10 cellular contexts compared by ENCODE assay signal in genomic region chr19:41957161-41957837, GRCh38. TPM values are rescaled to one million over a fixed set of nuclear protein-coding genes. Genes with fewer than 3 reads are reported as not detected.
A peak's percentile ranks its signal among the peaks of the same experiment; 100 is the strongest.
DNase-seq lines count a peak whose midpoint lies in the region; ATAC-seq, FAIRE-seq and TF ChIP-seq lines count a peak whose summit lies in the region.
"Had no signal": no experiment of that assay in that cellular context is flagged by ENCODE, and none has a peak within 500 bp of the region (broad histone marks: within the 10 kb centered on the region; RNA-seq: fewer than 3 reads in every experiment).

No MANE protein-coding gene starts in this region.

- H3K9me1 ChIP-seq in K562 (ENCODE audit: control insufficient read depth, insufficient read depth, low read length), result no peaks in the 10 kb centered on the region

- H3K36me3 ChIP-seq in K562 (ENCODE audit: control insufficient read depth, insufficient read depth, low read length) (no peaks in the 10 kb centered on the region), thyroid gland (peaks cover 6 to 10% of the 10 kb centered on the region in 2 donors)
- H3K36me3 ChIP-seq: cardiac muscle cell had no signal

- no peaks in the 10 kb centered on the region for H3K9me3 Mint-ChIP-seq in mesothelial cell of epicardium

- H2AFZ ChIP-seq in K562 (ENCODE audit: low read depth, low read length), result no peak overlapping the region; the same call in 1 of the 2 replicates

- no TSS peak for BruUV-seq in K562 (replicated peaks; lab: Mats Ljungman, UMichigan)

- in situ Hi-C loops in K562 (cut with MboI), result loop anchor here (10.0 kb wide), 1 partner anchor 162 kb away; the partner anchor contains the start of gene CEACAM3

- H3K9me3 ChIP-seq in K562 (replicated peaks; ENCODE audit: control insufficient read depth, insufficient read depth, low read depth, low read length) (no peaks in the 10 kb centered on the region), thyroid gland (no peaks in the 10 kb centered on the region)

- no peaks in the 10 kb centered on the region for H3K79me2 ChIP-seq in K562 (ENCODE audit: control insufficient read depth, insufficient read depth, low read length)

- no peak for TF ChIP-seq RAD21 in K562 (CRISPR knock-in tag; conservative IDR thresholded peaks at IDR 0.05 in 1 of 2, IDR thresholded peaks at IDR 0.05 in 1 of 2)

- H3K27ac ChIP-seq in 22Rv1 (peak overlapping the region; percentile 89), K562 (ENCODE audit: extremely low read depth, low read depth, low read length) (no peak overlapping the region), dorsolateral prefrontal cortex (peak overlapping the region in 20 of 59 donors; percentile 9 to 95 (median 84)), thyroid gland (peak overlapping the region in 1 of 3 donors; percentile 92)
- H3K27ac ChIP-seq: cardiac muscle cell had no signal

- CTCF ChIA-PET in K562 (lab: Yijun Ruan, JAX; ENCODE audit: low intra/inter-chr PET ratio), result interaction anchor here (1.7 to 2.1 kb wide), 3 partner anchors 84 to 164 kb away, joined by 7 to 18 read pairs (median 10); partner anchors contain the start of gene RPS19

- peak overlapping the region; percentile 93; the same call in 1 of the 2 replicates for H3K4me3 ChIP-seq in HFF-Myc (replicated peaks; ENCODE audit: low read depth, low read length)
- no peak overlapping the region for H3K4me3 ChIP-seq in K562
- peak overlapping the region in 24 of 59 donors; percentile 84 to 99 (median 96) for H3K4me3 ChIP-seq in dorsolateral prefrontal cortex
- H3K4me3 ChIP-seq in thyroid gland (replicated peaks in 1 of 3), result no peak overlapping the region
- H3K4me3 ChIP-seq: cardiac muscle cell had no signal

- H3K27ac Mint-ChIP-seq in mesothelial cell of epicardium, result peak overlapping the region; percentile 82

- FAIRE-seq in K562 (lab: Jason Lieb, UNC), result no peak

- H3K27me3 ChIP-seq in K562 (ENCODE audit: control insufficient read depth in 2 of 2, insufficient read depth in 2 of 2, low read length in 2 of 2) (no peaks in the 10 kb centered on the region), dorsolateral prefrontal cortex (no peaks in the 10 kb centered on the region), thyroid gland (no peaks in the 10 kb centered on the region)
- H3K27me3 ChIP-seq: cardiac muscle cell had no signal

- intact Hi-C loops in K562 (cut with micrococcal nuclease) (no loop called here), dorsolateral prefrontal cortex (cut with DNase I) (loop anchor here (5.0 to 10.0 kb wide), 4 partner anchors 75 to 1512 kb away; partner anchors contain the start of genes ARHGEF1 (in 2 of the 2), SERTAD3 (in 1 of the 2) and ZNF526 (in 1 of the 2)), thyroid gland (cut with DNase I) (loop anchor here (5.0 kb wide), 1 partner anchor 95 kb away; the partner anchor contains the start of gene RPS19)

- H3K4me2 ChIP-seq in K562 (ENCODE audit: insufficient read depth, low read length), result no peak overlapping the region

- TF ChIP-seq EP300 in K562 (IDR thresholded peaks at IDR 0.05; ENCODE audit: low read length), result no peak

- H3K4me1 ChIP-seq in K562 (replicated peaks in 1 of 2; ENCODE audit: control insufficient read depth in 2 of 2, insufficient read depth in 2 of 2, low read length in 2 of 2), result peaks cover 15 to 40% of the 10 kb centered on the region in 2 experiments; a peak in 4 of 5 replicates
- peaks cover 6 to 13% of the 10 kb centered on the region in 2 donors for H3K4me1 ChIP-seq in thyroid gland

- TF ChIP-seq POLR2A in K562 (conservative IDR thresholded peaks at IDR 0.05), result no peak
- TF ChIP-seq POLR2A in thyroid gland (IDR thresholded peaks at IDR 0.05), result no peak

- H4K20me1 ChIP-seq in K562 (replicated peaks; ENCODE audit: control insufficient read depth, insufficient read depth, low read length), result no peaks in the 10 kb centered on the region

- 0 out of 4 replicates have a peak overlapping the region, but pooled peaks of 1 of the 2 experiments have one; percentile 12 for H3K9ac ChIP-seq in K562 (ENCODE audit: insufficient read depth in 1 of 2, low read depth in 2 of 2, low read length in 2 of 2)

- H3K4me3 Mint-ChIP-seq in mesothelial cell of epicardium, result peak overlapping the region; percentile 86

- ATAC-seq in K562 (no peak), GM21717 (IDR thresholded peaks at IDR 0.05; ENCODE audit: unreplicated experiment) (no peak)

- H3K4me1 Mint-ChIP-seq in mesothelial cell of epicardium, result peaks cover 14% of the 10 kb centered on the region

- POLR2A ChIA-PET in K562 (lab: Yijun Ruan, JAX), result interaction anchor here (0.7 to 2.7 kb wide), 9 partner anchors 12 to 119 kb away, joined by 3 to 14 read pairs (median 4); partner anchors contain the start of genes RPS19 and ZNF574

- no peaks in the 10 kb centered on the region for H3K27me3 Mint-ChIP-seq in mesothelial cell of epicardium (ENCODE audit: low read depth)

- no peak for TF ChIP-seq CTCF in 22Rv1 (IDR thresholded peaks at IDR 0.05)
- TF ChIP-seq CTCF in HFF-Myc (IDR thresholded peaks at IDR 0.05; ENCODE audit: low read depth, low read length, missing control alignments), result no peak
- no peak for TF ChIP-seq CTCF in K562 (IDR thresholded peaks at IDR 0.05 in 2 of 3, conservative IDR thresholded peaks at IDR 0.05 in 1 of 3; ENCODE audit: insufficient read depth in 2 of 3, low read depth in 1 of 3, low read length in 3 of 3)
- no peak for TF ChIP-seq CTCF in mesothelial cell of epicardium (IDR thresholded peaks at IDR 0.05; ENCODE audit: unreplicated experiment)
- TF ChIP-seq CTCF in dorsolateral prefrontal cortex (IDR thresholded peaks at IDR 0.05 in 54 of 56, conservative IDR thresholded peaks at IDR 0.05 in 2 of 56; ENCODE audit: low read depth in 1 of 56, partially characterized antibody in 56 of 56), result no peak
- no peak for TF ChIP-seq CTCF in thyroid gland (IDR thresholded peaks at IDR 0.05)

- DNase-seq in HFF-Myc (ENCODE audit: extremely low read depth, low read depth) (no peak), K562 (ENCODE audit: extremely low read depth in 1 of 4, low spot score in 3 of 4) (no peak), mesothelial cell of epicardium (ENCODE audit: low spot score in 2 of 2, unreplicated experiment in 2 of 2) (no peak), dorsolateral prefrontal cortex (no peak), thyroid gland (no peak)
- DNase-seq in effector CD4-positive, alpha-beta T cell, result no peak

- 68% methylated on average over 11 of the region's 11 CpGs for WGBS in K562 (ENCODE audit: insufficient coverage, low coverage, missing lambda C conversion rate)
- WGBS in thyroid gland, 2 donors, result 77 to 86% methylated on average over 10 to 11 of the region's 11 CpGs

- peaks cover 2% of the 10 kb centered on the region for H3K36me3 Mint-ChIP-seq in mesothelial cell of epicardium

RNA-seq across cellular contexts. Expression of gene RABAC1, which starts 1.8 kb away (rescaled TPM):
- total RNA-seq in K562 (2011; cell fraction: chromatin; rRNA removed; ENCODE audit: low replicate concordance), result 19.9 and 51.2 TPM in 2 replicates
- 69.7 and 71.9 TPM in 2 replicates for total RNA-seq in K562 (2011; cell fraction: nucleolus; rRNA removed)
- total RNA-seq in K562 (2011; cell fraction: nucleoplasm; rRNA removed), result 51.7 and 54.7 TPM in 2 replicates
- total RNA-seq in K562 (2014; rRNA removed), result 24.5 and 32.7 TPM in 2 replicates
- total RNA-seq in K562 (2014; rRNA removed; fragmentation: Illumina TruSeq; extraction: Trizol), result 2.5 and 4.6 TPM in 2 replicates
- 7.1 and 7.2 TPM in 2 replicates for total RNA-seq in K562 (2015; rRNA removed; fragmentation: Illumina TruSeq; extraction: Trizol)
- total RNA-seq in K562 (2021), result 23.2 and 24.0 TPM in 2 replicates
- 17.7 and 36.3 TPM in 2 replicates for polyA plus RNA-seq in K562 (2011; rRNA removed)
- 84.6 and 116 TPM in 2 replicates for polyA plus RNA-seq in K562 (2011; cell fraction: cytosol; rRNA removed)
- polyA plus RNA-seq in K562 (2011; cell fraction: nucleus; rRNA removed), result 38.9 and 57.8 TPM in 2 replicates
- polyA plus RNA-seq in K562 (2012), result 22.9 and 60.5 TPM in 2 replicates
- 2.4 and 7.8 TPM in 2 replicates for polyA plus RNA-seq in K562 (2014; fragmentation: Illumina TruSeq; extraction: Trizol)
- polyA plus RNA-seq in K562 (2014; fragmentation: Nextera tagmentation; extraction: Ambion mirVana), result 1 to 10 TPM; 5.2 to 9.3 TPM
- 28.1 and 44.0 TPM in 2 replicates for polyA plus RNA-seq in K562 (2014; rRNA removed)
- 8.2 and 10.6 TPM in 2 replicates for polyA minus RNA-seq in K562 (2011; rRNA and poly(A)+ RNA removed)
- 7.3 and 10.4 TPM in 2 replicates for polyA minus RNA-seq in K562 (2011; cell fraction: cytosol; rRNA and poly(A)+ RNA removed)
- 12.3 and 23.0 TPM in 2 replicates for polyA minus RNA-seq in K562 (2011; cell fraction: nucleus; rRNA and poly(A)+ RNA removed)
- 99.7 to 104 TPM (median 102 TPM) in 3 replicates for total RNA-seq in mesothelial cell of epicardium
- 100 to 1,000 TPM; 113 to 188 (median 144) TPM for total RNA-seq in dorsolateral prefrontal cortex
- total RNA-seq in thyroid gland, result 100 to 1,000 TPM; 138 to 359 (median 241) TPM

RNA-seq across cellular contexts. Expression of gene ERFL, which starts 29.1 kb away (rescaled TPM):
- total RNA-seq in K562 (2011; cell fraction: chromatin; rRNA removed; ENCODE audit: low replicate concordance), result 0.63 and 1.7 TPM in 2 replicates
- 0.79 and 1.3 TPM in 2 replicates for total RNA-seq in K562 (2011; cell fraction: nucleolus; rRNA removed)
- total RNA-seq in K562 (2011; cell fraction: nucleoplasm; rRNA removed), result 0.73 and 1.1 TPM in 2 replicates
- total RNA-seq in K562 (2014; rRNA removed), result 0.16 and 0.32 TPM in 2 replicates
- total RNA-seq in K562 (2014; rRNA removed; fragmentation: Illumina TruSeq; extraction: Trizol), result 0.10 TPM in 1 of 2 replicates, not detected in the other
- 0.11 TPM in 1 of 2 replicates, not detected in the other for total RNA-seq in K562 (2015; rRNA removed; fragmentation: Illumina TruSeq; extraction: Trizol)
- 0.67 and 0.75 TPM in 2 replicates for total RNA-seq in K562 (2021)
- polyA plus RNA-seq in K562 (2011; rRNA removed), result 0.07 and 0.32 TPM in 2 replicates
- 0.22 and 0.25 TPM in 2 replicates for polyA plus RNA-seq in K562 (2011; cell fraction: cytosol; rRNA removed)
- polyA plus RNA-seq in K562 (2011; cell fraction: nucleus; rRNA removed), result 2.9 and 3.3 TPM in 2 replicates
- polyA plus RNA-seq in K562 (2012), result 0.76 and 0.94 TPM in 2 replicates
- polyA plus RNA-seq in K562 (2014; fragmentation: Illumina TruSeq; extraction: Trizol), result 0.31 and 0.50 TPM in 2 replicates
- not detected for polyA plus RNA-seq in K562 (2014; fragmentation: Nextera tagmentation; extraction: Ambion mirVana)
- polyA plus RNA-seq in K562 (2014; rRNA removed), result 0.31 and 0.33 TPM in 2 replicates
- polyA minus RNA-seq in K562 (2011; rRNA and poly(A)+ RNA removed), result not detected in 2 replicates
- polyA minus RNA-seq in K562 (2011; cell fraction: cytosol; rRNA and poly(A)+ RNA removed), result not detected in 2 replicates
- 0.40 and 0.67 TPM in 2 replicates for polyA minus RNA-seq in K562 (2011; cell fraction: nucleus; rRNA and poly(A)+ RNA removed)
- total RNA-seq in mesothelial cell of epicardium, result 0.49 to 0.67 TPM (median 0.59 TPM) in 3 replicates
- total RNA-seq in dorsolateral prefrontal cortex, result 1 to 10 TPM in 51 of 120 experiments, under 1 TPM in 67, not detected in 2; 0.22 to 3.2 (median 0.95) TPM
- total RNA-seq in thyroid gland, result under 1 TPM in 1 of 4 donors, not detected in 3; 0.24 TPM
- total RNA-seq: liver had no signal
- polyA plus RNA-seq: liver had no signal

RNA-seq across cellular contexts. Expression of gene ATP1A3, which starts 36.7 kb away (rescaled TPM):
- 0.35 and 2.3 TPM in 2 replicates for total RNA-seq in K562 (2011; cell fraction: chromatin; rRNA removed; ENCODE audit: low replicate concordance)
- total RNA-seq in K562 (2011; cell fraction: nucleolus; rRNA removed), result 0.50 and 0.53 TPM in 2 replicates
- 0.37 TPM in 1 of 2 replicates, not detected in the other for total RNA-seq in K562 (2011; cell fraction: nucleoplasm; rRNA removed)
- total RNA-seq in K562 (2014; rRNA removed) (0.27 TPM in 1 of 2 replicates, not detected in the other), K562 (2014; rRNA removed; fragmentation: Illumina TruSeq; extraction: Trizol) (0.03 and 0.04 TPM in 2 replicates), K562 (2015; rRNA removed; fragmentation: Illumina TruSeq; extraction: Trizol) (0.15 TPM in 1 of 2 replicates, not detected in the other), K562 (2021) (0.56 and 1.0 TPM in 2 replicates), mesothelial cell of epicardium (0.45 TPM in 1 of 3 replicates, not detected in the others), dorsolateral prefrontal cortex (100 to 1,000 TPM; 156 to 918 (median 662) TPM), thyroid gland (under 1 TPM in 1 of 4 donors, not detected in 3; 0.13 TPM)
- polyA plus RNA-seq in K562 (2011; rRNA removed) (0.01 and 0.03 TPM in 2 replicates), K562 (2014; fragmentation: Illumina TruSeq; extraction: Trizol) (0.30 and 0.60 TPM in 2 replicates), K562 (2014; fragmentation: Nextera tagmentation; extraction: Ambion mirVana) (not detected), K562 (2014; rRNA removed) (0.07 and 0.11 TPM in 2 replicates)
- 0.03 TPM in 1 of 2 replicates, not detected in the other for polyA plus RNA-seq in K562 (2011; cell fraction: cytosol; rRNA removed)
- 0.13 TPM in 1 of 2 replicates, not detected in the other for polyA plus RNA-seq in K562 (2011; cell fraction: nucleus; rRNA removed)
- 0.62 and 1.7 TPM in 2 replicates for polyA plus RNA-seq in K562 (2012)
- polyA minus RNA-seq in K562 (2011; rRNA and poly(A)+ RNA removed), result 0.06 and 0.11 TPM in 2 replicates
- polyA minus RNA-seq in K562 (2011; cell fraction: cytosol; rRNA and poly(A)+ RNA removed), result 0.19 TPM in 1 of 2 replicates, not detected in the other
- polyA minus RNA-seq in K562 (2011; cell fraction: nucleus; rRNA and poly(A)+ RNA removed), result 0.40 TPM in 1 of 2 replicates, not detected in the other

Comparison
In these comparisons a context has a peak if more than half of its experiments do, and no peak if none do; other contexts are left out.
1. RNA of gene ATP1A3, which starts 36.7 kb away (total RNA-seq): 156 to 918 TPM in dorsolateral prefrontal cortex; 0.03 to 2.3 TPM in K562, 0.45 TPM in mesothelial cell of epicardium and 0.13 TPM in thyroid gland; every median in the first group is over 10 times any median in the second.